Comparison of ENCODE assay signal across 25 cellular contexts in the genomic region with DNA sequence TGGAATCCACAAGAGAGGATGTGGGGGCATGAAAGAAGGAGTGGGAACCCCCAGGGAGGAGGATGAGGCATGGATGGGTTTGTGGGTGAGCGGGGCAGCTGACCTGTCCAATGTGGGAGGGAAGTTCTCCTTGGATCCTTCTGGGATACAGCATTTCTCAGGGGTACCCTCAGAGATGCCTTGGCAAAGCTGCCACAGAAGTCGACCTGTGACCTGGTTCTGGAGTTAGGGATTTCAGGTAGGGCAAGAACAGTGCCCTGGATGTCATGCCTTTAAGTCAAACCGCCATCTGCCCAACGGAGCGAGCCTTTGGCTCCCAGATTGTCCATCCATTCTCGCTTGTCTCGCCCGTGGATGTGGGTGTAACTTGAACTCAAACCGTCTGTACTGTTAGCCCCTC. TPM values are rescaled to one million over a fixed set of nuclear protein-coding genes. Genes with fewer than 3 reads are reported as not detected.
"Had no signal": no experiment of that assay in that cellular context is flagged by ENCODE, and none has a peak within 500 bp of the region (broad histone marks: within the 10 kb centered on the region; RNA-seq: fewer than 3 reads in every experiment).

No MANE protein-coding gene starts in this region.

- H3K36me3 Mint-ChIP-seq: activated naive CD4-positive, alpha-beta T cell treated with anti-CD3 and anti-CD28 coated beads, Interleukin-2, amount 50 U/mL, for 72 hours had no signal

- H3K27me3 ChIP-seq: ascending aorta, body of pancreas, Peyer's patch, SJSA1 had no signal

- H3K27me3 Mint-ChIP-seq: activated CD4-positive, alpha-beta memory T cell treated with anti-CD3 and anti-CD28 coated beads, Interleukin-2, amount 10 ng/mL, durations not matched to agents 7 days and 5 days had no signal

- H3K9me3 ChIP-seq: ascending aorta, body of pancreas, Peyer's patch, SJSA1 had no signal

- DNase-seq: activated CD4-positive, alpha-beta memory T cell treated with anti-CD3 and anti-CD28 coated beads, Interleukin-2, amount 10 ng/mL, durations not matched to agents 7 days and 5 days; activated CD4-positive, alpha-beta T cell treated with anti-CD3 and anti-CD28 coated beads, Interleukin-2, amount 50 U/mL, for 1 hour; activated CD4-positive, CD25-positive, alpha-beta regulatory T cell; activated naive CD4-positive, alpha-beta T cell treated with Interleukin-2 at 50 U/mL for 16 hours; activated naive CD8-positive, alpha-beta T cell treated with anti-CD3 and anti-CD28 coated beads, Interleukin-2, amount 50 U/mL, for 24 hours; activated T-cell treated with anti-CD3 and anti-CD28 coated beads, Interleukin-2, amount 50 U/mL, for 72 hours; amniotic stem cell; body of pancreas; Kasumi-1; KBM-7; NCI-H1105 treated with DMSO at 0.1 percent for 48 hours; NCI-H1436 treated with DMSO at 0.1 percent for 48 hours; NCI-H187 treated with DMSO at 0.1 percent for 48 hours; NCI-H2081 treated with DMSO at 0.1 percent for 48 hours; NCI-H446; SHP77; SW 1271 had no signal

- H3K27ac Mint-ChIP-seq: activated CD4-positive, alpha-beta memory T cell treated with anti-CD3 and anti-CD28 coated beads, Interleukin-2, amount 10 ng/mL, durations not matched to agents 7 days and 5 days; activated naive CD4-positive, alpha-beta T cell treated with anti-CD3 and anti-CD28 coated beads, Interleukin-2, amount 50 U/mL, for 72 hours; activated naive CD8-positive, alpha-beta T cell treated with anti-CD3 and anti-CD28 coated beads, Interleukin-2, amount 50 U/mL, for 24 hours; activated T-cell treated with anti-CD3 and anti-CD28 coated beads, Interleukin-2, amount 50 U/mL, for 72 hours; activated T-helper 2 cell treated with anti-CD3 and anti-CD28 coated beads, Interferon-gamma antibody, Interleukin-2, Interleukin-4, amounts not matched to agents 10 μg/mL and 5 μg/mL and 100 μg/mL, durations not matched to agents 14 hours and 24 hours and 36 hours had no signal

- ATAC-seq: activated naive CD4-positive, alpha-beta T cell treated with anti-CD3 and anti-CD28 coated beads, Interleukin-2, amount 50 U/mL, for 72 hours; activated naive CD8-positive, alpha-beta T cell treated with anti-CD3 and anti-CD28 coated beads, Interleukin-2, amount 50 U/mL, for 24 hours; activated T-cell treated with anti-CD3 and anti-CD28 coated beads, Interleukin-2, amount 50 U/mL, for 72 hours; body of pancreas; SK-N-SH treated with all-trans-retinoic acid at 6 μM for 48 hours had no signal

- H3K4me3 Mint-ChIP-seq: activated CD4-positive, alpha-beta memory T cell treated with anti-CD3 and anti-CD28 coated beads, Interleukin-2, amount 10 ng/mL, durations not matched to agents 7 days and 5 days; activated naive CD8-positive, alpha-beta T cell treated with anti-CD3 and anti-CD28 coated beads, Interleukin-2, amount 50 U/mL, for 24 hours; activated T-cell treated with anti-CD3 and anti-CD28 coated beads, Interleukin-2, amount 50 U/mL, for 72 hours had no signal

- H3K4me1 ChIP-seq: ascending aorta, body of pancreas, SJSA1 had no signal

- H3K9me3 Mint-ChIP-seq: activated CD4-positive, alpha-beta memory T cell treated with anti-CD3 and anti-CD28 coated beads, Interleukin-2, amount 10 ng/mL, durations not matched to agents 7 days and 5 days; activated naive CD4-positive, alpha-beta T cell treated with anti-CD3 and anti-CD28 coated beads, Interleukin-2, amount 50 U/mL, for 72 hours; activated naive CD8-positive, alpha-beta T cell treated with anti-CD3 and anti-CD28 coated beads, Interleukin-2, amount 50 U/mL, for 24 hours; activated T-cell treated with anti-CD3 and anti-CD28 coated beads, Interleukin-2, amount 50 U/mL, for 72 hours; activated T-helper 2 cell treated with anti-CD3 and anti-CD28 coated beads, Interferon-gamma antibody, Interleukin-2, Interleukin-4, amounts not matched to agents 10 μg/mL and 5 μg/mL and 100 μg/mL, durations not matched to agents 14 hours and 24 hours and 36 hours had no signal

- H3K4me1 Mint-ChIP-seq: activated CD4-positive, alpha-beta memory T cell treated with anti-CD3 and anti-CD28 coated beads, Interleukin-2, amount 10 ng/mL, durations not matched to agents 7 days and 5 days; activated naive CD8-positive, alpha-beta T cell treated with anti-CD3 and anti-CD28 coated beads, Interleukin-2, amount 50 U/mL, for 24 hours had no signal

- H3K36me3 ChIP-seq: ascending aorta, SJSA1 had no signal

- H3K4me3 ChIP-seq: ascending aorta, body of pancreas, Peyer's patch, SJSA1 had no signal

- H3K27ac ChIP-seq: ascending aorta, body of pancreas, Peyer's patch, RWPE1, SJSA1 had no signal

RNA-seq across cellular contexts. Expression of gene WSCD1, which starts 30.0 kb away (rescaled TPM):
- total RNA-seq: activated CD4-positive, alpha-beta memory T cell treated with anti-CD3 and anti-CD28 coated beads, Interleukin-2, amount 10 ng/mL, durations not matched to agents 7 days and 5 days; T-helper 1 cell treated with Interleukin-12 subunit alpha and Interleukin-12 subunit beta and Interleukin-4 antibody, amounts not matched to agents 30 ng/mL and 1 ng/mL, for 36 hours had no signal
